In genomic region chr4:24584175-24584850, GRCh38 we compare ENCODE assay signal across 8 cellular contexts.
DNase-seq lines count a peak whose midpoint lies in the region; ATAC-seq lines count a peak whose summit lies in the region.

DHX15 (minus strand) TSS chr4:24584554; CDS start chr4:24584393, 161 bp downstream.

- DNase-seq in C1 segment of cervical spinal cord (lab: John Stamatoyannopoulos, UW) (peak; percentile 42 to 96 (median 90)), NCI-H748 (lab: John Stamatoyannopoulos, UW; ENCODE audit: unreplicated experiment) (peak; percentile 95), dedifferentiated amniotic fluid mesenchymal stem cell (ENCODE audit: extremely low spot score) (peak; percentile 95), left kidney (ENCODE audit: low read depth, low spot score) (peak; percentile 99)
- peak; percentile 83 to 88 for DNase-seq in activated CD4-positive, alpha-beta T cell treated with anti-CD3 and anti-CD28 coated beads, Interleukin-2, amount 50 U/mL, for 24 hours (ENCODE audit: low read depth in 1 of 2, low spot score in 1 of 2)
- peak; percentile 92 to 93 for DNase-seq in stimulated activated CD4-positive, alpha-beta T cell treated with anti-CD3 and anti-CD28 coated beads, Interleukin-2, amount 100 ng/mL, for 24 hours

- ATAC-seq in GM19351 (IDR thresholded peaks at IDR 0.05; ENCODE audit: unreplicated experiment), result peak; percentile 81
- peak; percentile 83 for ATAC-seq in HG03521 (IDR thresholded peaks at IDR 0.05; ENCODE audit: unreplicated experiment)

Comparison
In these comparisons a context has a peak if more than half of its experiments do, and no peak if none do; other contexts are left out.
1. Peak in every context shown above with its lines: DNase-seq and ATAC-seq.